Comparison of ENCODE assay signal across 21 cellular contexts in the genomic region with DNA sequence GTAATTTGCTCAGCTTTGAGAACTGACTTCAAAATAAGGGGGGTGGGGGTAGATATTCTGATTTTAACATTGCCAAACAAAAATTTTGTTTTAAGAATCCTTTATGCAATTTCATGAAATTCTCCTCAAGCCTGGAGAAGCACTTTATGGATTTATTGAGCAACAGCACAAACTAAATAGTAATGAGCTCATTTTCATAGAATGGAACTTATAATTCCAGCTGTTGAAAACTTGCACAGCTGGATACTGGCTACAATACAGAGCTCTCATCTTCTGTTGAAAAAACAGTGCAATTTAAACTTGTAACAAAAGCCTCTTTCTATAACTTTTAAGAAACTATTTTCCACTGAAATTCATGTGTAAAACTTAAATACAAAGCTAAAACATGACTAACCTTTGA.
"Had no signal": no experiment of that assay in that cellular context is flagged by ENCODE, and none has a peak within 500 bp of the region (broad histone marks: within the 10 kb centered on the region; RNA-seq: fewer than 3 reads in every experiment).

No MANE protein-coding gene starts in this region.

- H3K27ac ChIP-seq: brain microvascular endothelial cell, colonic mucosa, esophagus squamous epithelium, lower lobe of right lung, thoracic aorta, upper lobe of right lung had no signal

- H3K4me3 Mint-ChIP-seq: activated CD4-positive, alpha-beta memory T cell treated with anti-CD3 and anti-CD28 coated beads, Interleukin-2, amount 10 ng/mL, durations not matched to agents 7 days and 5 days; endodermal cell; nephron progenitor cell had no signal

- H3K9me3 Mint-ChIP-seq: activated CD4-positive, alpha-beta memory T cell treated with anti-CD3 and anti-CD28 coated beads, Interleukin-2, amount 10 ng/mL, durations not matched to agents 7 days and 5 days; endodermal cell; nephron progenitor cell had no signal

- H3K27me3 ChIP-seq: brain microvascular endothelial cell, colonic mucosa, esophagus squamous epithelium, upper lobe of right lung had no signal

- H3K4me1 Mint-ChIP-seq: activated CD4-positive, alpha-beta memory T cell treated with anti-CD3 and anti-CD28 coated beads, Interleukin-2, amount 10 ng/mL, durations not matched to agents 7 days and 5 days; nephron progenitor cell had no signal

- H3K4me1 ChIP-seq: colonic mucosa, esophagus squamous epithelium, lower lobe of right lung, upper lobe of right lung had no signal

- H3K9me3 ChIP-seq: colonic mucosa, esophagus squamous epithelium, lower lobe of right lung, mucosa of descending colon, thoracic aorta, upper lobe of right lung had no signal

- H3K36me3 ChIP-seq: brain microvascular endothelial cell, colonic mucosa, esophagus squamous epithelium, lower lobe of right lung, thoracic aorta, upper lobe of right lung had no signal

- DNase-seq: activated CD4-positive, alpha-beta memory T cell treated with anti-CD3 and anti-CD28 coated beads, Interleukin-2, amount 10 ng/mL, durations not matched to agents 7 days and 5 days; activated CD4-positive, alpha-beta T cell treated with anti-CD3 and anti-CD28 coated beads for 48 hours; activated effector memory CD4-positive, alpha-beta T cell treated with anti-CD3 and anti-CD28 coated beads, Interleukin-2, amount 50 U/mL, for 16 hours; activated naive CD4-positive, alpha-beta T cell treated with anti-CD3 and anti-CD28 coated beads, Interleukin-2, amount 50 U/mL, for 16 hours; aorta; brain microvascular endothelial cell; central memory CD4-positive, alpha-beta T cell; colonic mucosa; endodermal cell; esophagus squamous epithelium; left colon; lower lobe of right lung; mesendoderm; mucosa of descending colon; nephron progenitor cell; nucleus accumbens; stimulated activated CD4-positive, alpha-beta T cell treated with anti-CD3 and anti-CD28 coated beads, Interleukin-4, amount 100 ng/mL, for 24 hours; stimulated activated naive CD4-positive, alpha-beta T cell treated with Interleukin-2 at 50 U/mL for 16 hours; upper lobe of right lung had no signal

- ATAC-seq: left colon, lower lobe of right lung, mucosa of descending colon, SK-N-SH treated with all-trans-retinoic acid at 6 μM for 48 hours, upper lobe of right lung had no signal

- H3K4me3 ChIP-seq: colonic mucosa, esophagus squamous epithelium, lower lobe of right lung, mucosa of descending colon, thoracic aorta, upper lobe of right lung had no signal

- H3K27ac Mint-ChIP-seq: activated CD4-positive, alpha-beta memory T cell treated with anti-CD3 and anti-CD28 coated beads, Interleukin-2, amount 10 ng/mL, durations not matched to agents 7 days and 5 days; endodermal cell; nephron progenitor cell had no signal
